Comparison of ENCODE assay signal across 8 cellular contexts in the genomic region with DNA sequence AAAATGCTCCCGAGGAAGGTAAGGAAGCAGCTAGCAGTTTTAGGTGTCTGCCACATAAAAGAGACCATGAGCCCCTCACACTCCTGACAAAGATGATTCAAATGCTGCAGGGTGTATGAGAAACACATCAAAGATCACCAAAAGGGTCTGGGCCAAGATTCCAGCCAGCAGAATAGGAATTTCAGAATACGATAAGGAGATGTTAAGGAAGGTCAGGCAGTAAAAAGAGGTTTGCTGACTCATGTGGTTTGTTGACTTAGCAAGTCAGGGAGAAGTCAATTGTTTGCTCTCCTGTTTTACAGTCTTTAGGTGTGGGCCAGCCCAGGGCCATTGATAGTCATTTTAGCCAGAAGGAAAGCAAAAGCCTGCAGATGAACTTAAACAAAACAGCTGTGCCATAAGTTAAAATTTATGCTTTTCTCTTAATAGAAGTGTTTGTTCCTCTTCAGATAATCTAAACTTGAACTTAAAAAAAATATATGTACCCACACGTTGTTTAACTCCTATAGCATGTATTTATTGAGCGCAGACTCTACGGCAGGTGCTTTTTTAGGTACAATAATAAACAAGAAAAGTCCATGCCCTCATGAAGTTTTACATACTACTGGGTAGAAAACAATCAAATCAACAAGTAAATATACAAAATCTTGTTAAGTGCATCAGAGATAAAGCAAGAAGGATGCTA.
DNase-seq lines count a peak whose midpoint lies in the region; ATAC-seq and FAIRE-seq lines count a peak whose summit lies in the region.

No MANE protein-coding gene starts in this region.

- DNase-seq in NCI-H1092 (lab: John Stamatoyannopoulos, UW) (peak; percentile 8), NCI-H1092 treated with DMSO at 0.1 percent for 48 hours (lab: John Stamatoyannopoulos, UW) (no peak), SJSA1 (ENCODE audit: low read depth in 1 of 2, low spot score in 2 of 2) (peak; percentile 51 to 67), left ventricle myocardium superior (no peak), small intestine (peak; percentile 92), UCSD-AML1 (lab: John Stamatoyannopoulos, UW; ENCODE audit: unreplicated experiment) (no peak), activated gamma-delta T cell (lab: John Stamatoyannopoulos, UW) (no peak), NCI-H1436 treated with DMSO at 0.1 percent for 48 hours (lab: John Stamatoyannopoulos, UW) (no peak)

- intact Hi-C loops in left ventricle myocardium superior (cut with micrococcal nuclease) = no loop called here

- no peaks in the 10 kb centered on the region for H3K36me3 ChIP-seq in SJSA1
- no peaks in the 10 kb centered on the region for H3K36me3 ChIP-seq in small intestine (ENCODE audit: control insufficient read depth in 2 of 2, insufficient read depth in 2 of 2, low read length in 2 of 2)

- ATAC-seq in left ventricle myocardium superior = peak; percentile 53

- 21 to 58% (median 40%) methylated on average over 5 of the region's 5 CpGs for WGBS in small intestine, 3 donors

- H3K4me3 ChIP-seq in SJSA1 (no peak overlapping the region), small intestine (ENCODE audit: low read depth in 1 of 2, low read length in 2 of 2) (no peak overlapping the region)

- no peaks in the 10 kb centered on the region for H3K9me3 ChIP-seq in SJSA1 (replicated peaks)
- H3K9me3 ChIP-seq in small intestine (ENCODE audit: control insufficient read depth, low read depth) = no peaks in the 10 kb centered on the region

- peak; percentile 67 for FAIRE-seq in small intestine (lab: Jason Lieb, UNC)

- H3K4me1 ChIP-seq in SJSA1 (replicated peaks) (peaks cover 17% of the 10 kb centered on the region), small intestine (ENCODE audit: control insufficient read depth in 2 of 2, insufficient read depth in 1 of 2, low read depth in 1 of 2, low read length in 1 of 2) (peaks cover 6 to 18% of the 10 kb centered on the region in 2 donors)

- H3K27me3 ChIP-seq in SJSA1 (replicated peaks) = no peaks in the 10 kb centered on the region
- H3K27me3 ChIP-seq in small intestine (ENCODE audit: control insufficient read depth in 2 of 2, insufficient read depth in 2 of 2, low read length in 2 of 2) = no peaks in the 10 kb centered on the region

- H3K27ac ChIP-seq in SJSA1 (peak overlapping the region; percentile 4; the same call in 1 of the 2 replicates), small intestine (ENCODE audit: low read depth in 1 of 2, low read length in 1 of 2) (peak overlapping the region; percentile 68 to 71)

Comparison
In these comparisons a context has a peak if more than half of its experiments do, and no peak if none do; other contexts are left out.
1. DNase-seq: peak in NCI-H1092 (single experiment), SJSA1 (2 of 2) and small intestine (single experiment); none in NCI-H1092 treated with DMSO at 0.1 percent for 48 hours (single experiment), left ventricle myocardium superior (single experiment), UCSD-AML1 (single experiment), activated gamma-delta T cell (single experiment) and NCI-H1436 treated with DMSO at 0.1 percent for 48 hours (single experiment).